23 cellular contexts compared by ENCODE assay signal in the genomic region with DNA sequence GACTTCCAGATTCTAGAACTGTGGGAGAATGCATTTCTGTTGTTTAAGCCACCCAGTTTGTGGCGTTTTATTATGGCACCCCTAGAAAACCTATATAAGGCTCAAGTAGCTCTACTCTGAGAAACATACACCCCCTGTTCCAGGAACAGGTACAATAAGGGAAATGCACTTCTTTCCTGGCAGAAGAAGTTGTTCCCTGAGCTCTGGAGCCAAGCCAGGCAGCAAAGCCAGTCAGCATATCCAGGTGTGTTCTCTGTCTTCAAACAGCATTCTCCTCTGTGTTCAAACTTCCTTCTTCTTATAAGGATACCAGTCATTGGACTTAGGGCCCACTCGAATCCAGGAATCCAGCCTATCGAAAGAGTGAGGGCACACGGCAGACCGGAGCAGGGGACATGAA.
"Had no signal": no experiment of that assay in that cellular context is flagged by ENCODE, and none has a peak within 500 bp of the region (broad histone marks: within the 10 kb centered on the region; RNA-seq: fewer than 3 reads in every experiment).

No MANE protein-coding gene starts in this region.

- H3K27ac Mint-ChIP-seq: dendritic cell treated with granulocyte-macrophage colony-stimulating factor and Interleukin-4, amounts not matched to agents 40 ng/mL and 50 ng/mL, for 4 days; effector memory CD8-positive, alpha-beta T cell had no signal

- H3K9me3 Mint-ChIP-seq: effector memory CD8-positive, alpha-beta T cell had no signal

- H3K9me3 ChIP-seq: colonic mucosa, esophagus muscularis mucosa, esophagus squamous epithelium, gastrocnemius medialis, gastroesophageal sphincter, heart left ventricle had no signal

- H3K4me3 ChIP-seq: colonic mucosa, coronary artery, dorsolateral prefrontal cortex, esophagus muscularis mucosa, esophagus squamous epithelium, gastrocnemius medialis, gastroesophageal sphincter, heart left ventricle, heart right ventricle had no signal

- ATAC-seq: effector memory CD8-positive, alpha-beta T cell; esophagus mucosa; foreskin keratinocyte; gastrocnemius medialis; gastroesophageal sphincter; heart right ventricle had no signal

- H3K36me3 ChIP-seq: colonic mucosa, gastrocnemius medialis had no signal

- H3K27me3 Mint-ChIP-seq: dendritic cell treated with granulocyte-macrophage colony-stimulating factor and Interleukin-4, amounts not matched to agents 40 ng/mL and 50 ng/mL, for 4 days had no signal

- H3K27me3 ChIP-seq: colonic mucosa, dorsolateral prefrontal cortex, esophagus muscularis mucosa, esophagus squamous epithelium, foreskin keratinocyte, gastrocnemius medialis, gastroesophageal sphincter, heart left ventricle, heart right ventricle had no signal

- H3K4me3 Mint-ChIP-seq: dendritic cell treated with granulocyte-macrophage colony-stimulating factor and Interleukin-4, amounts not matched to agents 40 ng/mL and 50 ng/mL, for 4 days; effector memory CD8-positive, alpha-beta T cell had no signal

- H3K27ac ChIP-seq: colonic mucosa, coronary artery, dorsolateral prefrontal cortex, epithelial cell of prostate, esophagus muscularis mucosa, esophagus squamous epithelium, foreskin keratinocyte, gastrocnemius medialis, gastroesophageal sphincter, heart left ventricle, heart right ventricle had no signal

- DNase-seq: colonic mucosa; cortex of kidney; dermis blood vessel endothelial cell; dorsolateral prefrontal cortex; effector CD4-positive, alpha-beta T cell; effector CD8-positive, alpha-beta T cell; effector memory CD4-positive, alpha-beta T cell; effector memory CD8-positive, alpha-beta T cell; erythroblast; esophagus squamous epithelium; foreskin fibroblast; foreskin keratinocyte; foreskin melanocyte; gastrocnemius medialis; glutamatergic neuron; heart left ventricle; heart right ventricle had no signal

- H3K4me1 ChIP-seq: colonic mucosa, foreskin keratinocyte had no signal
